8 cellular contexts compared by ENCODE assay signal in the genomic region with DNA sequence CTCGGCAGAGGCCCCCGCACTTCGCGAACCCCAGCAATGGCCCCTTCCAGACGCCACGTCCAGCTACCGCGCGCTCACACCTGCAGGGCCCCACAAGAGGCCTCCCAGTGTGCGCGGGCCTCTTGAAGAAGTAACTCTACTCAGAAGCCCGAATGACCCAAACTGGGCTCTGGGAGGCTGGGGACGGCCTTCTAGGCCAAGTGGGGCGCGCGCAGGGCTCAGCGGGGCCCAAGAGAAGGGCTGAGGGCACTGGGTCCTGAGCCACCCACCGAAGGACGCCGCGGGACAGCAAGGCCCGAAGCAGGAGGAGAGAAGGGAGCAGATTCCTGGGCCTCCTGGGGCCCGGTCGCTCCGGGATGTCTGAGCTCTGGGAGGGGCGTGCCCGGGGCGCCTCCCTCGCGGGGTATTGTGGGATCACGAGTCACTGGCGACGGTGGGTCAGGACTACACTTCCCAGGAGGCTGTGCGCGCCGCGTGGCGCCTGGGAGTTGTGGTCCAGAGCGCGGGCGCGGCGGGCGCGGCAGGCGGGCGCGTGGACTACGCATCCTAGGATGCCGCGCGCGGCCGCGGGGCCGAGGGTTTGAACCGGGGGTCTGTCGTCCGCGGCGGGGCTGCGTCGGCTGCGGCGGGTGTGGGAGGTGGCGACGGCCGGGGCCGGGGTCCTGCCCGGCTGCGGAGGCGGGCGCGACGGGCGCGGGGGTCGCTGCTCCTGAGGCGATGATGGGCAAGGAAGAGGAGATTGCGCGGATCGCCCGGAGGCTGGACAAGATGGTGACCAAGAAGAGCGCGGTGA. TPM values are rescaled to one million over a fixed set of nuclear protein-coding genes. Genes with fewer than 3 reads are reported as not detected.
A peak's percentile ranks its signal among the peaks of the same experiment; 100 is the strongest.
DNase-seq lines count a peak whose midpoint lies in the region; ATAC-seq and TF ChIP-seq lines count a peak whose summit lies in the region.

Gene TCEA2 (plus strand): TSS at position 603 of the 793 bp plus-strand sequence. CDS start 115 bp downstream, at position 718.

- no peaks in the 10 kb centered on the region for H3K9me3 Mint-ChIP-seq in CD8-positive, alpha-beta memory T cell
- H3K9me3 Mint-ChIP-seq in endodermal cell (no peaks in the 10 kb centered on the region), mesothelial cell of epicardium (no peaks in the 10 kb centered on the region)

- no peaks in the 10 kb centered on the region for H3K27me3 ChIP-seq in CD8-positive, alpha-beta memory T cell (ENCODE audit: insufficient read depth, low read length, poor library complexity, severe bottlenecking)
- H3K27me3 ChIP-seq in HUES48 (ENCODE audit: control insufficient read depth, insufficient read depth, low read length) = no peaks in the 10 kb centered on the region
- no peaks in the 10 kb centered on the region for H3K27me3 ChIP-seq in NT2/D1 (ENCODE audit: insufficient read depth, insufficient read length)
- no peaks in the 10 kb centered on the region for H3K27me3 ChIP-seq in endodermal cell (ENCODE audit: control insufficient read depth, insufficient read depth, low read length, poor library complexity, severe bottlenecking)

- peak; percentile 85 to 94 (median 87) for DNase-seq in CD8-positive, alpha-beta memory T cell
- DNase-seq in NT2/D1 (ENCODE audit: low read depth, low spot score) = peak; percentile 88
- peak; percentile 84 for DNase-seq in activated CD8-positive, alpha-beta memory T cell treated with anti-CD3 and anti-CD28 coated beads, Interleukin-2, amount 50 U/mL, for 24 hours (ENCODE audit: extremely low read depth)
- DNase-seq in endodermal cell = peak; percentile 97
- DNase-seq in mesothelial cell of epicardium (ENCODE audit: low spot score in 2 of 2, unreplicated experiment in 2 of 2) = peak; percentile 92 to 96
- peak; percentile 88 for DNase-seq in stimulated activated CD8-positive, alpha-beta memory T cell treated with anti-CD3 and anti-CD28 coated beads, Interleukin-15, amount 100 ng/mL, for 4 hours (ENCODE audit: low read depth in 2 of 2)

- H3K36me3 ChIP-seq in CD8-positive, alpha-beta memory T cell (ENCODE audit: insufficient read depth, low read length) = no peaks in the 10 kb centered on the region
- H3K36me3 ChIP-seq in HUES48 (ENCODE audit: control insufficient read depth, insufficient read depth, low read length) = no peaks in the 10 kb centered on the region
- no peaks in the 10 kb centered on the region for H3K36me3 ChIP-seq in NT2/D1 (ENCODE audit: insufficient read depth, insufficient read length, low read length)
- no peaks in the 10 kb centered on the region for H3K36me3 ChIP-seq in endodermal cell (ENCODE audit: control insufficient read depth, insufficient read depth, low read length)

- H3K4me1 Mint-ChIP-seq in CD8-positive, alpha-beta memory T cell = peaks cover 24 to 53% (median 28%) of the 10 kb centered on the region in 3 donors
- peaks cover 14% of the 10 kb centered on the region for H3K4me1 Mint-ChIP-seq in endodermal cell
- H3K4me1 Mint-ChIP-seq in mesothelial cell of epicardium = peaks cover 26% of the 10 kb centered on the region

- peaks cover 45% of the 10 kb centered on the region for H3K4me1 ChIP-seq in CD8-positive, alpha-beta memory T cell (ENCODE audit: insufficient read depth, low read length)
- peaks cover 13% of the 10 kb centered on the region; the same call in 1 of the 2 replicates for H3K4me1 ChIP-seq in HUES48 (ENCODE audit: control insufficient read depth, insufficient read depth, low read length)
- H3K4me1 ChIP-seq in NT2/D1 (ENCODE audit: insufficient read depth, insufficient read length) = peaks cover 36% of the 10 kb centered on the region
- no peaks in the 10 kb centered on the region for H3K4me1 ChIP-seq in endodermal cell (ENCODE audit: control insufficient read depth, insufficient read depth, low read length)

- no peak for TF ChIP-seq CTCF in endodermal cell (conservative IDR thresholded peaks at IDR 0.05)
- no peak for TF ChIP-seq CTCF in mesothelial cell of epicardium (IDR thresholded peaks at IDR 0.05; ENCODE audit: unreplicated experiment)

- peak within 1 kb of the TSS in 7 of 8 donors; percentile 49 to 92 (median 68) for H3K27ac Mint-ChIP-seq in CD8-positive, alpha-beta memory T cell
- H3K27ac Mint-ChIP-seq in endodermal cell (peak within 1 kb of the TSS; percentile 52), mesothelial cell of epicardium (peak within 1 kb of the TSS; percentile 79)

- no peaks in the 10 kb centered on the region for H3K27me3 Mint-ChIP-seq in CD8-positive, alpha-beta memory T cell
- H3K27me3 Mint-ChIP-seq in endodermal cell (ENCODE audit: insufficient read depth) (peaks cover 8% of the 10 kb centered on the region), mesothelial cell of epicardium (ENCODE audit: low read depth) (no peaks in the 10 kb centered on the region)

- peak within 1 kb of the TSS; percentile 50 for H3K4me3 ChIP-seq in CD8-positive, alpha-beta memory T cell (ENCODE audit: low read length)
- H3K4me3 ChIP-seq in HUES48 (ENCODE audit: low read depth, low read length) = peak within 1 kb of the TSS; percentile 85
- H3K4me3 ChIP-seq in NT2/D1 (ENCODE audit: insufficient read length, low read depth) = peak within 1 kb of the TSS; percentile 88
- H3K4me3 ChIP-seq in endodermal cell (ENCODE audit: low read length) = peak within 1 kb of the TSS; percentile 82

- H3K27ac ChIP-seq in CD8-positive, alpha-beta memory T cell (ENCODE audit: low read depth, low read length) = peak within 1 kb of the TSS; percentile 51
- H3K27ac ChIP-seq in HUES48 (ENCODE audit: low read depth, low read length) = no peak within 1 kb of the TSS
- H3K27ac ChIP-seq in endodermal cell (ENCODE audit: low read depth, low read length) = no peak within 1 kb of the TSS

- peaks cover 0 to 2% (median 0%) of the 10 kb centered on the region in 3 donors for H3K36me3 Mint-ChIP-seq in CD8-positive, alpha-beta memory T cell
- H3K36me3 Mint-ChIP-seq in endodermal cell (ENCODE audit: low read depth) (no peaks in the 10 kb centered on the region), mesothelial cell of epicardium (no peaks in the 10 kb centered on the region)

- peak within 1 kb of the TSS; percentile 35 for H3K9ac ChIP-seq in HUES48 (ENCODE audit: low read depth, low read length)
- H3K9ac ChIP-seq in NT2/D1 (ENCODE audit: insufficient read length, low read depth) = peak within 1 kb of the TSS; percentile 96
- H3K9ac ChIP-seq in endodermal cell (ENCODE audit: extremely low read depth, low read length, poor library complexity, severe bottlenecking) = peak within 1 kb of the TSS; percentile 41

- WGBS in endodermal cell (ENCODE audit: insufficient coverage in 1 of 2, insufficient read length in 1 of 2), 2 experiments = 11 to 47% methylated on average over 7 to 85 of the region's 85 CpGs

- ATAC-seq in GM21381 (IDR thresholded peaks at IDR 0.05; ENCODE audit: unreplicated experiment) = peak; percentile 74

- peak within 1 kb of the TSS; percentile 82 to 89 (median 86) for H3K4me3 Mint-ChIP-seq in CD8-positive, alpha-beta memory T cell
- H3K4me3 Mint-ChIP-seq in endodermal cell = peak within 1 kb of the TSS; percentile 75
- H3K4me3 Mint-ChIP-seq in mesothelial cell of epicardium = peak within 1 kb of the TSS; percentile 81

- POLR2A ChIA-PET in CD8-positive, alpha-beta memory T cell (lab: Charles Lee) = interaction anchor here (0.8 to 1.4 kb wide), 6 partner anchors 13 to 542 kb away, joined by 3 to 6 read pairs (median 4); partner anchors contain the start of genes OPRL1, PRPF6, PTK6 and RGS19

- H3K9me3 ChIP-seq in CD8-positive, alpha-beta memory T cell (ENCODE audit: low read length) = no peaks in the 10 kb centered on the region
- H3K9me3 ChIP-seq in HUES48 (ENCODE audit: control insufficient read depth, insufficient read depth, low read length) (no peaks in the 10 kb centered on the region), NT2/D1 (ENCODE audit: insufficient read depth, low read length) (no peaks in the 10 kb centered on the region), endodermal cell (ENCODE audit: control insufficient read depth, low read length) (no peaks in the 10 kb centered on the region)

- CTCF ChIA-PET in CD8-positive, alpha-beta memory T cell (lab: Charles Lee) = interaction anchor here (0.7 to 3.9 kb wide), 6 partner anchors 9 to 1683 kb away, joined by 3 to 33 read pairs (median 4); partner anchors contain the start of genes C20orf204 and PRPF6

RNA-seq across cellular contexts. Expression of gene TCEA2, which starts in this region (rescaled TPM):
- 10 to 100 TPM; 24.2 to 24.5 TPM for total RNA-seq in CD8-positive, alpha-beta memory T cell
- polyA plus RNA-seq in CD8-positive, alpha-beta memory T cell = 30.9 TPM
- total RNA-seq in endodermal cell = 100 to 1,000 TPM in 1 of 2 donors, 10 to 100 TPM in 1; 64.3 to 110 TPM
- polyA plus RNA-seq in endodermal cell (2013, experiment 1 of 2) = 82.9 TPM
- 77.1 TPM for polyA plus RNA-seq in endodermal cell (2013, experiment 2 of 2)
- total RNA-seq in mesothelial cell of epicardium = 77.9 to 81.3 TPM (median 81.2 TPM) in 3 replicates

Comparison
In these comparisons a context has a peak if more than half of its experiments do, and no peak if none do; other contexts are left out.
1. H3K9ac ChIP-seq: peak in every context shown above with its lines; median percentile 96 in NT2/D1; 41 in endodermal cell; 35 in HUES48.